Comparison of ENCODE assay signal across 8 cellular contexts in the genomic region with DNA sequence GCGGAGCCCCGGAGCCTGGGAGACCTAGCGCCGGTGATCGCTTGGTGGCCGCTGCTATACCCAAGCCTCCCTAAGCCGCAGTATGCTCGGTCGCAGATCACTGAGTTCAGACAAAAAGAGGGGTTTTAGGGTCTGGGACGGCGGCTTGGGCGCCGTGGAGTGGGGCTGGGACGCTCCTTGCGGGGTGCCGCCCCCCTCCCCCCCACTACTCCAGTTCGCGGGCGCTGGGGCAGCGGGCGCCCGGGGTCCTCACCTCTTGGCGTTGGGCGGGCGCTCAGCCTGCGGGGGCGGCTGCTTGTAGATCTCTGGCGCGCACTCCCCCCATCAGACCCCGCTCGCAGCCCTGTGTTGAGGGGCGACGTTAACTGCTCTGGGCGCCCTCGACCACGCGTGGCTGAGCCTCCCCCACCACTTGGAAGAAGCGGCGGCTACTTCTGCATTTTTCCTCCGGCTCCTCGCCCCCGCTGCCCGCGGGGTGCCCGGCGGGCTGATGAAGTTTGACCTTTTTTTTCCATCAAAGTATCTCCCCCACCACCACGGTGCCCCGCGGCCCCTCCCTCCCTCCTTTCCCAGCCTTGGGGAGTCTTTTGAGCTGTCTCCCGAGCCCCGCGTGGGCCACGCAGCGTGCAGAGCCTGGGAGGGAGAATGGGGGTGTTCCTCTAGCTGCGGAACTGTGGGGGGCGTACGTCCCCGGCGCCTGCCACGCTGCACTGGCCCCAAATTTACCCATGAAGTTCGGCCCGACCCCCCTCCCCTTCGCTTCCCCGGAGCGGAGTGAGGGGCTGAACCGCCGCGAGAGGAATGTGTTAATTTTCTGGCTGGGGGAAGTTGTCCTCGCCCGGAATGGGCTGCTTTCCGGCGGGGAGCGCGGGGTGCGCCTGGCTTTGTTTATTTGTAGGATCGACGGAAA. TPM values are rescaled to one million over a fixed set of nuclear protein-coding genes. Genes with fewer than 3 reads are reported as not detected.
DNase-seq lines count a peak whose midpoint lies in the region; ATAC-seq, FAIRE-seq and TF ChIP-seq lines count a peak whose summit lies in the region.

No MANE protein-coding gene starts in this region.

- H3K4me3 ChIP-seq in DND-41 (ENCODE audit: low read depth in 1 of 2, low read length in 2 of 2): peak overlapping the region; percentile 75 to 79
- H3K4me3 ChIP-seq in KMS-11 (IDR thresholded peaks at IDR 0.05; ENCODE audit: insufficient read depth, low read depth, low read length): no peak overlapping the region
- H3K4me3 ChIP-seq in adipocyte (ENCODE audit: low read length): peak overlapping the region; percentile 91
- H3K4me3 ChIP-seq in iPS-18a (ENCODE audit: low read length): peak overlapping the region; percentile 79
- H3K4me3 ChIP-seq in small intestine (ENCODE audit: low read depth in 1 of 2, low read length in 2 of 2): peak overlapping the region; percentile 68 to 73

- peaks cover 57% of the 10 kb centered on the region for H3K79me2 ChIP-seq in DND-41 (ENCODE audit: insufficient read depth, low read length)
- H3K79me2 ChIP-seq in KMS-11 (ENCODE audit: insufficient read depth, low read depth): peaks cover 57% of the 10 kb centered on the region

- TF ChIP-seq CTCF in DND-41 (IDR thresholded peaks at IDR 0.05; ENCODE audit: borderline replicate concordance, extremely low read depth, low read length, poor library complexity, severe bottlenecking) (peak; percentile 41), KMS-11 (conservative IDR thresholded peaks at IDR 0.05; ENCODE audit: low read depth, low read length) (0 out of 2 replicates have a peak, but pooled peaks have one; percentile 9)

- H3K27me3 ChIP-seq in DND-41 (ENCODE audit: insufficient read depth, low read length, poor library complexity): peaks cover 26% of the 10 kb centered on the region
- H3K27me3 ChIP-seq in KMS-11 (ENCODE audit: insufficient read depth, low read depth): no peaks in the 10 kb centered on the region
- no peaks in the 10 kb centered on the region for H3K27me3 ChIP-seq in adipocyte (replicated peaks; ENCODE audit: control insufficient read depth, insufficient read depth, low read length)
- H3K27me3 ChIP-seq in iPS-18a (ENCODE audit: control insufficient read depth, insufficient read depth, low read length): peaks cover 35% of the 10 kb centered on the region
- no peaks in the 10 kb centered on the region for H3K27me3 ChIP-seq in small intestine (ENCODE audit: control insufficient read depth in 2 of 2, insufficient read depth in 2 of 2, low read length in 2 of 2)

- H3K4me1 ChIP-seq in DND-41 (ENCODE audit: insufficient read depth, low read length) (peaks cover 55% of the 10 kb centered on the region), KMS-11 (ENCODE audit: low read depth, poor library complexity, severe bottlenecking) (peaks cover 53% of the 10 kb centered on the region), adipocyte (ENCODE audit: control insufficient read depth, insufficient read depth, low read length) (peaks cover 46% of the 10 kb centered on the region), iPS-18a (ENCODE audit: control insufficient read depth, low read depth, low read length) (peaks cover 47% of the 10 kb centered on the region), small intestine (ENCODE audit: control insufficient read depth in 2 of 2, insufficient read depth in 1 of 2, low read depth in 1 of 2, low read length in 1 of 2) (peaks cover 2 to 28% of the 10 kb centered on the region in 2 donors)

- ATAC-seq in DND-41 (ENCODE audit: insufficient read depth, low read depth) (peak; percentile 41), HG03097 (IDR thresholded peaks at IDR 0.05; ENCODE audit: low FRiP score, unreplicated experiment) (no peak), GM21529 (IDR thresholded peaks at IDR 0.05; ENCODE audit: unreplicated experiment) (no peak)

- peak overlapping the region; percentile 62 for H3K27ac ChIP-seq in DND-41 (ENCODE audit: low read length)
- peak overlapping the region; percentile 69 for H3K27ac ChIP-seq in KMS-11
- no peak overlapping the region for H3K27ac ChIP-seq in iPS-18a (ENCODE audit: low read length)
- peak overlapping the region; percentile 6 to 17 for H3K27ac ChIP-seq in small intestine (ENCODE audit: low read depth in 1 of 2, low read length in 1 of 2)

- no peak for FAIRE-seq in small intestine (lab: Jason Lieb, UNC)
- FAIRE-seq in HTR-8/SVneo (lab: Jason Lieb, UNC): no peak

- DNase-seq in DND-41 (peak; percentile 57), adipocyte (ENCODE audit: low read depth) (peak; percentile 62), small intestine (no peak), HTR-8/SVneo (ENCODE audit: insufficient read length, low spot score) (no peak)

- peak overlapping the region; percentile 51 for H2AFZ ChIP-seq in DND-41 (ENCODE audit: low read depth, low read length)
- H2AFZ ChIP-seq in KMS-11 (ENCODE audit: low read depth): no peak overlapping the region; the same call in 1 of the 2 replicates

- peak overlapping the region; percentile 68 for H3K9ac ChIP-seq in DND-41 (ENCODE audit: low read depth, low read length)
- peak overlapping the region; percentile 79 for H3K9ac ChIP-seq in KMS-11
- peak overlapping the region; percentile 95 for H3K9ac ChIP-seq in adipocyte (ENCODE audit: low read length)
- peak overlapping the region; percentile 63 for H3K9ac ChIP-seq in iPS-18a (ENCODE audit: low read length)

- H4K20me1 ChIP-seq in DND-41 (ENCODE audit: insufficient read depth, low read length): peaks cover 49% of the 10 kb centered on the region
- peaks cover 22% of the 10 kb centered on the region; the same call in 1 of the 2 replicates for H4K20me1 ChIP-seq in KMS-11 (ENCODE audit: insufficient read depth)

- H3K36me3 ChIP-seq in DND-41 (ENCODE audit: insufficient read depth, low read length): no peaks in the 10 kb centered on the region
- H3K36me3 ChIP-seq in KMS-11 (ENCODE audit: insufficient read depth): no peaks in the 10 kb centered on the region
- H3K36me3 ChIP-seq in adipocyte (ENCODE audit: control insufficient read depth, insufficient read depth, low read length, severe bottlenecking): no peaks in the 10 kb centered on the region
- no peaks in the 10 kb centered on the region for H3K36me3 ChIP-seq in iPS-18a (ENCODE audit: control insufficient read depth, low read depth, low read length)
- no peaks in the 10 kb centered on the region for H3K36me3 ChIP-seq in small intestine (ENCODE audit: control insufficient read depth in 2 of 2, insufficient read depth in 2 of 2, low read length in 2 of 2)

- peak overlapping the region; percentile 78 for H3K4me2 ChIP-seq in DND-41 (ENCODE audit: insufficient read depth, low read length)
- peak overlapping the region; percentile 88 for H3K4me2 ChIP-seq in KMS-11

- WGBS in small intestine, 3 donors: 0 to 1% (median 1%) methylated on average over 64 to 77 of the region's 77 CpGs

- H3K9me3 ChIP-seq in DND-41 (ENCODE audit: insufficient read depth, low read length, severe bottlenecking) (no peaks in the 10 kb centered on the region), adipocyte (ENCODE audit: control insufficient read depth, low read length) (no peaks in the 10 kb centered on the region), iPS-18a (ENCODE audit: control insufficient read depth, low read depth, low read length) (no peaks in the 10 kb centered on the region), small intestine (ENCODE audit: control insufficient read depth, low read depth) (no peaks in the 10 kb centered on the region)

RNA-seq across cellular contexts. Expression of a gene that starts 1.2 kb away (rescaled TPM):
- polyA plus RNA-seq in small intestine: 10 to 100 TPM in 2 of 3 donors, 1 to 10 TPM in 1; 3.8 to 21.9 (median 14.6) TPM

Comparison
In these comparisons a context has a peak if more than half of its experiments do, and no peak if none do; other contexts are left out.
1. DNase-seq: peak in DND-41 (single experiment) and adipocyte (single experiment); none in small intestine (single experiment) and HTR-8/SVneo (single experiment).
2. Peak in every context shown above with its lines, with median percentiles within 50 percentile points of each other: H3K9ac ChIP-seq.